Comparison of ENCODE assay signal across 14 cellular contexts in genomic region chr4:67522851-67523671, GRCh38. TPM values are rescaled to one million over a fixed set of nuclear protein-coding genes. Genes with fewer than 3 reads are reported as not detected.
DNase-seq lines count a peak whose midpoint lies in the region; ATAC-seq and TF ChIP-seq lines count a peak whose summit lies in the region.
"Had no signal": no experiment of that assay in that cellular context is flagged by ENCODE, and none has a peak within 500 bp of the region (broad histone marks: within the 10 kb centered on the region; RNA-seq: fewer than 3 reads in every experiment).

No MANE protein-coding gene starts in this region.

- DNase-seq in ELR (ENCODE audit: low read depth) (peak; percentile 40), OCI-M1 (lab: John Stamatoyannopoulos, UW) (peak; percentile 90), left lobe of liver (ENCODE audit: low spot score) (no peak), right atrium auricular region (ENCODE audit: low spot score) (no peak), 8988T (no peak)
- no peak for DNase-seq in activated naive CD8-positive, alpha-beta T cell treated with anti-CD3 and anti-CD28 coated beads, Interleukin-2, amount 50 U/mL, for 24 hours
- DNase-seq: activated CD8-positive, alpha-beta memory T cell treated with anti-CD3 and anti-CD28 coated beads, Interleukin-2, amount 50 U/mL, for 48 hours; caudate nucleus; GM23248; NCI-H1436 treated with DMSO at 0.1 percent for 48 hours; NK-92 treated with Interleukin-12 subunit alpha and Interleukin-12 subunit beta, amount 100 ng/mL, for 24 hours had no signal

- no peaks in the 10 kb centered on the region for H3K4me1 ChIP-seq in right atrium auricular region

- H3K9me3 Mint-ChIP-seq in activated naive CD8-positive, alpha-beta T cell treated with anti-CD3 and anti-CD28 coated beads, Interleukin-2, amount 50 U/mL, for 24 hours = peaks cover 11% of the 10 kb centered on the region

- H3K36me3 ChIP-seq in right atrium auricular region = peaks cover 2% of the 10 kb centered on the region
- H3K36me3 ChIP-seq: thoracic aorta had no signal

- no peak overlapping the region for H3K4me3 ChIP-seq in right atrium auricular region
- H3K4me3 ChIP-seq: GM23248, thoracic aorta had no signal

- no peaks in the 10 kb centered on the region for H3K27me3 ChIP-seq in right atrium auricular region

- peaks cover 64% of the 10 kb centered on the region for H3K4me1 Mint-ChIP-seq in activated naive CD8-positive, alpha-beta T cell treated with anti-CD3 and anti-CD28 coated beads, Interleukin-2, amount 50 U/mL, for 24 hours

- H3K27ac ChIP-seq in right atrium auricular region = no peak overlapping the region
- H3K27ac ChIP-seq: GM23248, thoracic aorta had no signal

- H3K4me3 Mint-ChIP-seq in activated naive CD8-positive, alpha-beta T cell treated with anti-CD3 and anti-CD28 coated beads, Interleukin-2, amount 50 U/mL, for 24 hours = peak overlapping the region; percentile 58

- H3K27ac Mint-ChIP-seq in activated naive CD8-positive, alpha-beta T cell treated with anti-CD3 and anti-CD28 coated beads, Interleukin-2, amount 50 U/mL, for 24 hours = peak overlapping the region; percentile 87

- no peaks in the 10 kb centered on the region for H3K27me3 Mint-ChIP-seq in activated naive CD8-positive, alpha-beta T cell treated with anti-CD3 and anti-CD28 coated beads, Interleukin-2, amount 50 U/mL, for 24 hours

- peaks cover 56% of the 10 kb centered on the region for H3K36me3 Mint-ChIP-seq in activated naive CD8-positive, alpha-beta T cell treated with anti-CD3 and anti-CD28 coated beads, Interleukin-2, amount 50 U/mL, for 24 hours (ENCODE audit: low read depth)

- no peak for TF ChIP-seq CTCF in right atrium auricular region (IDR thresholded peaks at IDR 0.05)

- H3K9me3 ChIP-seq in right atrium auricular region = no peaks in the 10 kb centered on the region
- H3K9me3 ChIP-seq: thoracic aorta had no signal

- peak; percentile 83 for ATAC-seq in activated naive CD8-positive, alpha-beta T cell treated with anti-CD3 and anti-CD28 coated beads, Interleukin-2, amount 50 U/mL, for 24 hours
- peak; percentile 22 for ATAC-seq in left lobe of liver
- no peak for ATAC-seq in GM21529 (IDR thresholded peaks at IDR 0.05; ENCODE audit: unreplicated experiment)
- no peak for ATAC-seq in GM21619 (IDR thresholded peaks at IDR 0.05; ENCODE audit: unreplicated experiment)

RNA-seq across cellular contexts. Expression of gene CENPC, which starts 22.2 kb away (rescaled TPM):
- total RNA-seq in left lobe of liver = 7.3 TPM
- 1 to 10 TPM; 6.6 to 7.9 TPM for total RNA-seq in right atrium auricular region

RNA-seq across cellular contexts. Expression of gene STAP1, which starts 35.5 kb away (rescaled TPM):
- total RNA-seq in left lobe of liver (not detected), right atrium auricular region (not detected)
- total RNA-seq: GM23248 had no signal

Comparison
In these comparisons a context has a peak if more than half of its experiments do, and no peak if none do; other contexts are left out.
1. DNase-seq: peak in ELR (single experiment) and OCI-M1 (single experiment); none in activated naive CD8-positive, alpha-beta T cell treated with anti-CD3 and anti-CD28 coated beads, Interleukin-2, amount 50 U/mL, for 24 hours (single experiment), left lobe of liver (single experiment), right atrium auricular region (single experiment) and 8988T (single experiment).
2. ATAC-seq: peak in activated naive CD8-positive, alpha-beta T cell treated with anti-CD3 and anti-CD28 coated beads, Interleukin-2, amount 50 U/mL, for 24 hours (single experiment) and left lobe of liver (single experiment); none in GM21529 (single experiment) and GM21619 (single experiment).